23 cellular contexts compared by ENCODE assay signal in the genomic region with DNA sequence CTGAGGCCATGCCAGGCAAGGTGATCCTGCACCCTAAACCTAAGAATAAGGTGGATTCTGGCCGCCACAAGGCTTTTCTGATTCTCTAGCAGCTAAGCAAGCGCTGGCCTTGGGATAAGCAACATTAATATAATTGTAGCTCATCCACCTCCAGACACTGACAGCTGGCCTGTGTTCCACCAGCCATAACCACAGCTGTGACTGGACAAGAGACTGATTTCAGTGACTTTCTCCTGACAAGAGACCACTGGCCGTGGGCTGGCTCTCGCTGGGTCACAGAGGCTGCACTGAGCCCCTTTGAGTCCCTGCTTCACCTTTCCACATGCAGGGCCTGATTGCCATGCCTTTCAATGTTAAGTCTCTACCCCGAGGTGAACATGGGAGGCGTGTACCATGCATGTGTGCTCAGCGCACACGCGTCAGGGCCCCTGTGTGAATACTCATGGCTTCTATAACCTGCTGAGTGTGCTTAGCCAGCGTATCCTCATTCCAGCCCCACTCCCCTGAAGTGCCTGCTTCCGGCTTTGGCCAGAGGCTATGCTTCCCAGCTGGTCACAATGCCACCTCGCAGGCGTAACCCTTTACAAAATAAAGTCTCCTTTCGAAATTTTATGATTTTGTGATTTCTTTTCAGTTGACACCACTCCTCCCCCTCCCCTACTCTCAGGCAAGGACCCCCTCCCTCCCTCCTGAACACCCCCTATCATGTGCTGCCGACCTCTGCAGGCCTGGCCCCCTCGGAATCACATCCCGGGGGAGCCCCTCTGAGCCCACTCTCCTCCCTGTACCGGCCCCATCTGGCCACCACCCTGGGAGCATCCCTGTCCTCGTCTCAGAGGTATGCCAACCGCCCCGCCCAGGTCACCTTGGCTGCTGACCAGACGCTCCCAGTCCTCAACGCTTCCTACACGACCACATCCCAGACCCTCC.
DNase-seq lines count a peak whose midpoint lies in the region; ATAC-seq and TF ChIP-seq lines count a peak whose summit lies in the region.
"Had no signal": no experiment of that assay in that cellular context is flagged by ENCODE, and none has a peak within 500 bp of the region (broad histone marks: within the 10 kb centered on the region; RNA-seq: fewer than 3 reads in every experiment).

No MANE protein-coding gene starts in this region.

- H4K20me1 ChIP-seq in mammary epithelial cell (ENCODE audit: insufficient read depth, low read length), result no peaks in the 10 kb centered on the region

- no peak overlapping the region for H3K27ac Mint-ChIP-seq in Calu3 (ENCODE audit: unreplicated experiment)
- H3K27ac Mint-ChIP-seq in activated CD4-positive, alpha-beta T cell treated with anti-CD3 and anti-CD28 coated beads, Interleukin-2, amount 10 ng/mL, durations not matched to agents 24 days and 14 days, result no peak overlapping the region
- H3K27ac Mint-ChIP-seq: activated CD8-positive, alpha-beta T cell treated with anti-CD3 and anti-CD28 coated beads for 36 hours; CD4-positive, CD25-positive, alpha-beta regulatory T cell; stimulated activated memory B cell treated with anti-CD40 and anti-IgM and Interleukin-4, amounts not matched to agents 10 μg/mL and 1 μg/mL and 100 μg/mL, for 72 hours had no signal

- H3K9ac ChIP-seq in mammary epithelial cell (ENCODE audit: insufficient read depth, low read length), result no peak overlapping the region
- H3K9ac ChIP-seq: KMS-11 had no signal

- in situ Hi-C loops in mammary epithelial cell (cut with MboI; ENCODE audit: low sequenced_read_pairs in 2 of 2), result no loop called here

- DNase-seq in mammary epithelial cell (no peak), breast epithelium (ENCODE audit: low spot score in 2 of 2) (no peak), RWPE2 (ENCODE audit: low spot score) (peak; percentile 39), left lung (peak; percentile 69 to 71), spleen (peak; percentile 48), Calu3 (no peak), anterior cingulate cortex (lab: John Stamatoyannopoulos, UW) (no peak)
- no peak for DNase-seq in activated CD4-positive, alpha-beta T cell treated with anti-CD3 and anti-CD28 coated beads, Interleukin-2, amount 10 ng/mL, durations not matched to agents 24 days and 14 days
- DNase-seq: activated CD8-positive, alpha-beta T cell treated with anti-CD3 and anti-CD28 coated beads for 36 hours; activated gamma-delta T cell treated with Interleukin-2 at 50 U/mL for 16 hours; adrenal gland; CD4-positive, CD25-positive, alpha-beta regulatory T cell; DMS53; GDM1; NCI-H1694; NCI-H446; stimulated activated CD4-positive, alpha-beta T cell treated with anti-CD3 and anti-CD28 coated beads, Interleukin-2, amount 100 ng/mL, for 24 hours; T1000 had no signal

- H3K4me1 ChIP-seq in mammary epithelial cell (ENCODE audit: insufficient read depth, low read length), result peaks cover 16% of the 10 kb centered on the region
- H3K4me1 ChIP-seq in breast epithelium, result no peaks in the 10 kb centered on the region
- H3K4me1 ChIP-seq in RWPE2 (ENCODE audit: insufficient read depth, poor library complexity, severe bottlenecking), result no peaks in the 10 kb centered on the region
- no peaks in the 10 kb centered on the region for H3K4me1 ChIP-seq in left lung
- H3K4me1 ChIP-seq in spleen, result peaks cover 0 to 19% (median 4%) of the 10 kb centered on the region in 6 donors
- H3K4me1 ChIP-seq: adrenal gland, prostate gland had no signal

- H3K27me3 Mint-ChIP-seq in Calu3 (ENCODE audit: unreplicated experiment), result no peaks in the 10 kb centered on the region
- peaks cover 6% of the 10 kb centered on the region for H3K27me3 Mint-ChIP-seq in activated CD4-positive, alpha-beta T cell treated with anti-CD3 and anti-CD28 coated beads, Interleukin-2, amount 10 ng/mL, durations not matched to agents 24 days and 14 days

- BruUV-seq in mammary epithelial cell (replicated peaks; lab: Mats Ljungman, UMichigan) (no TSS peak), Calu3 (replicated peaks; lab: Mats Ljungman, UMichigan) (no TSS peak)

- no peak overlapping the region for H3K4me3 ChIP-seq in mammary epithelial cell (replicated peaks in 1 of 3; ENCODE audit: insufficient read depth in 1 of 3, low read depth in 2 of 3, low read length in 3 of 3)
- no peak overlapping the region for H3K4me3 ChIP-seq in breast epithelium
- no peak overlapping the region for H3K4me3 ChIP-seq in RWPE2 (ENCODE audit: severe bottlenecking)
- H3K4me3 ChIP-seq in left lung, result no peak overlapping the region
- no peak overlapping the region for H3K4me3 ChIP-seq in spleen
- H3K4me3 ChIP-seq: adrenal gland, prostate gland, skin epidermis had no signal

- H3K9me3 ChIP-seq in mammary epithelial cell (replicated peaks; ENCODE audit: insufficient read depth, low read length), result no peaks in the 10 kb centered on the region
- H3K9me3 ChIP-seq in breast epithelium, result no peaks in the 10 kb centered on the region
- no peaks in the 10 kb centered on the region for H3K9me3 ChIP-seq in RWPE2 (ENCODE audit: severe bottlenecking)
- no peaks in the 10 kb centered on the region for H3K9me3 ChIP-seq in left lung
- H3K9me3 ChIP-seq in spleen, result peaks cover 0 to 9% (median 0%) of the 10 kb centered on the region in 8 donors
- H3K9me3 ChIP-seq: adrenal gland, prostate gland had no signal

- TF ChIP-seq CTCF in mammary epithelial cell (conservative IDR thresholded peaks at IDR 0.05 in 1 of 2, IDR thresholded peaks at IDR 0.05 in 1 of 2; ENCODE audit: extremely low read depth in 1 of 2, insufficient read depth in 1 of 2, low read depth in 1 of 2, low read length in 2 of 2) (no peak), breast epithelium (IDR thresholded peaks at IDR 0.05) (no peak), RWPE2 (IDR thresholded peaks at IDR 0.05; ENCODE audit: poor library complexity, severe bottlenecking) (no peak), left lung (IDR thresholded peaks at IDR 0.05) (no peak), spleen (IDR thresholded peaks at IDR 0.05 in 8 of 11, conservative IDR thresholded peaks at IDR 0.05 in 3 of 11) (no peak), Calu3 (IDR thresholded peaks at IDR 0.05; ENCODE audit: unreplicated experiment) (no peak)

- intact Hi-C loops in mammary epithelial cell (cut with micrococcal nuclease), result no loop called here
- intact Hi-C loops in breast epithelium (cut with DNase I; ENCODE audit: low total_unique reads), result no loop called here
- intact Hi-C loops in left lung (cut with DNase I), result no loop called here
- intact Hi-C loops in spleen (cut with DNase I; ENCODE audit: low total_unique reads), result no loop called here
- intact Hi-C loops in Calu3 (cut with micrococcal nuclease; ENCODE audit: unreplicated experiment), result no loop called here
- intact Hi-C loops in activated CD4-positive, alpha-beta T cell treated with anti-CD3 and anti-CD28 coated beads, Interleukin-2, amount 10 ng/mL, durations not matched to agents 24 days and 14 days (cut with micrococcal nuclease), result no loop called here

- H3K9me3 Mint-ChIP-seq in Calu3 (ENCODE audit: low read depth, unreplicated experiment), result no peaks in the 10 kb centered on the region
- no peaks in the 10 kb centered on the region for H3K9me3 Mint-ChIP-seq in activated CD4-positive, alpha-beta T cell treated with anti-CD3 and anti-CD28 coated beads, Interleukin-2, amount 10 ng/mL, durations not matched to agents 24 days and 14 days
- H3K9me3 Mint-ChIP-seq: CD4-positive, CD25-positive, alpha-beta regulatory T cell; nephron; stimulated activated memory B cell treated with anti-CD40 and anti-IgM and Interleukin-4, amounts not matched to agents 10 μg/mL and 1 μg/mL and 100 μg/mL, for 72 hours had no signal

- TF ChIP-seq POLR2A in breast epithelium (IDR thresholded peaks at IDR 0.05) (no peak), spleen (IDR thresholded peaks at IDR 0.05) (no peak)

- peak overlapping the region; percentile 57 for H2AFZ ChIP-seq in mammary epithelial cell (ENCODE audit: low read depth, low read length)

- H3K27ac ChIP-seq in mammary epithelial cell (ENCODE audit: insufficient read depth, low read depth, low read length) (no peak overlapping the region), breast epithelium (no peak overlapping the region), RWPE2 (ENCODE audit: poor library complexity, severe bottlenecking) (no peak overlapping the region), left lung (no peak overlapping the region), spleen (no peak overlapping the region)
- H3K27ac ChIP-seq: adrenal gland, KMS-11, skin epidermis had no signal

- 83% methylated on average over 17 of the region's 24 CpGs for WGBS in mammary epithelial cell (ENCODE audit: low coverage, missing lambda C conversion rate)
- 78 to 86% (median 79%) methylated on average over 23 to 24 of the region's 24 CpGs for WGBS in spleen, 5 donors

- dilution Hi-C loops in mammary epithelial cell (cut with HindIII; ENCODE audit: low sequenced_read_pairs), result no loop called here

- H3K36me3 Mint-ChIP-seq in Calu3 (ENCODE audit: insufficient read depth, unreplicated experiment), result no peaks in the 10 kb centered on the region
- no peaks in the 10 kb centered on the region for H3K36me3 Mint-ChIP-seq in activated CD4-positive, alpha-beta T cell treated with anti-CD3 and anti-CD28 coated beads, Interleukin-2, amount 10 ng/mL, durations not matched to agents 24 days and 14 days (ENCODE audit: low read depth)
- H3K36me3 Mint-ChIP-seq: CD4-positive, CD25-positive, alpha-beta regulatory T cell; stimulated activated memory B cell treated with anti-CD40 and anti-IgM and Interleukin-4, amounts not matched to agents 10 μg/mL and 1 μg/mL and 100 μg/mL, for 72 hours had no signal

- no peaks in the 10 kb centered on the region for H3K36me3 ChIP-seq in mammary epithelial cell (ENCODE audit: insufficient read depth, low read length)
- no peaks in the 10 kb centered on the region for H3K36me3 ChIP-seq in breast epithelium
- no peaks in the 10 kb centered on the region for H3K36me3 ChIP-seq in RWPE2 (ENCODE audit: low read depth)
- H3K36me3 ChIP-seq in left lung, result no peaks in the 10 kb centered on the region
- no peaks in the 10 kb centered on the region for H3K36me3 ChIP-seq in spleen
- H3K36me3 ChIP-seq: adrenal gland, prostate gland had no signal

- H3K27me3 ChIP-seq in mammary epithelial cell (ENCODE audit: insufficient read depth, low read length), result no peaks in the 10 kb centered on the region
- H3K27me3 ChIP-seq in breast epithelium, result no peaks in the 10 kb centered on the region
- no peaks in the 10 kb centered on the region for H3K27me3 ChIP-seq in RWPE2 (ENCODE audit: insufficient read depth, poor library complexity, severe bottlenecking)
- H3K27me3 ChIP-seq in left lung, result peaks cover 0 to 15% of the 10 kb centered on the region in 2 donors
- H3K27me3 ChIP-seq in spleen (replicated peaks in 1 of 7), result peaks cover 0 to 35% (median 0%) of the 10 kb centered on the region in 7 donors
- H3K27me3 ChIP-seq: adrenal gland had no signal

- ATAC-seq in RWPE2 (ENCODE audit: low read depth) (no peak), left lung (peak; percentile 88)
- ATAC-seq: activated CD8-positive, alpha-beta T cell treated with anti-CD3 and anti-CD28 coated beads for 36 hours; stimulated activated memory B cell treated with anti-CD40 and anti-IgM and Interleukin-4, amounts not matched to agents 10 μg/mL and 1 μg/mL and 100 μg/mL, for 72 hours had no signal

- H3K4me2 ChIP-seq in mammary epithelial cell (ENCODE audit: insufficient read depth, low read depth, low read length), result no peak overlapping the region
- H3K4me2 ChIP-seq: KMS-11 had no signal

- H3K79me2 ChIP-seq in mammary epithelial cell (ENCODE audit: insufficient read depth, low read length), result no peaks in the 10 kb centered on the region

- CTCF ChIA-PET in mammary epithelial cell (lab: Charles Lee; ENCODE audit: low non-redundant PET), result no interaction called here
- CTCF ChIA-PET in Calu3 (lab: Charles Lee), result interaction anchor here (0.8 kb wide), 1 partner anchor 10 kb away, joined by 3 read pairs; no protein-coding TSS in a partner anchor

- H3K4me3 Mint-ChIP-seq in Calu3 (ENCODE audit: low read depth, unreplicated experiment), result no peak overlapping the region
- H3K4me3 Mint-ChIP-seq in activated CD4-positive, alpha-beta T cell treated with anti-CD3 and anti-CD28 coated beads, Interleukin-2, amount 10 ng/mL, durations not matched to agents 24 days and 14 days, result no peak overlapping the region
- H3K4me3 Mint-ChIP-seq: activated CD8-positive, alpha-beta T cell treated with anti-CD3 and anti-CD28 coated beads for 36 hours; CD4-positive, CD25-positive, alpha-beta regulatory T cell; nephron; stimulated activated memory B cell treated with anti-CD40 and anti-IgM and Interleukin-4, amounts not matched to agents 10 μg/mL and 1 μg/mL and 100 μg/mL, for 72 hours had no signal

- peaks cover 11% of the 10 kb centered on the region for H3K4me1 Mint-ChIP-seq in Calu3 (ENCODE audit: low read depth, unreplicated experiment)
- no peaks in the 10 kb centered on the region for H3K4me1 Mint-ChIP-seq in activated CD4-positive, alpha-beta T cell treated with anti-CD3 and anti-CD28 coated beads, Interleukin-2, amount 10 ng/mL, durations not matched to agents 24 days and 14 days
- H3K4me1 Mint-ChIP-seq: CD4-positive, CD25-positive, alpha-beta regulatory T cell; stimulated activated memory B cell treated with anti-CD40 and anti-IgM and Interleukin-4, amounts not matched to agents 10 μg/mL and 1 μg/mL and 100 μg/mL, for 72 hours had no signal

Comparison
In these comparisons a context has a peak if more than half of its experiments do, and no peak if none do; other contexts are left out.
1. DNase-seq: peak in RWPE2 (single experiment), left lung (2 of 2) and spleen (single experiment); none in mammary epithelial cell (single experiment), breast epithelium (0 of 2), Calu3 (single experiment), anterior cingulate cortex (0 of 58) and activated CD4-positive, alpha-beta T cell treated with anti-CD3 and anti-CD28 coated beads, Interleukin-2, amount 10 ng/mL, durations not matched to agents 24 days and 14 days (single experiment).